Comparison of ENCODE assay signal across 23 cellular contexts in the genomic region with DNA sequence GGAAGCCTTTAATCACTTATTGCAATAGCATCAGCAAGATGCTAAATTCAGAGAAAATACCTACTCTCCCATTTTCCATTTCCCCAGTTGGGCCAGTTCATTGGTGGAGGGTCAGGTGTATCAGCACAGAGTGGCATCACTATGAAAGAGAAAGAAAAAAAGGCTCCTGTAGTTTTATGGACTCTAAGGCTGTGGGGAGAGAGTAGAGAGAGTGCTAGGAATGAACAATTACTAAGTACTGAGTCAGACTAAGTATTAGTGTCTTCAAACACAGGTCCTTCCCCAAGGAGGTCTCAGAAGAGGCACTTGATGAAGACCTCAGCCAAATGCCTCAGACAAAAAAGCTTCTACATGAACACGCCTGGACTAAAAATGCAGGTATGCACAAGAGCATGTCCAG.
A peak's percentile ranks its signal among the peaks of the same experiment; 100 is the strongest.
DNase-seq lines count a peak whose midpoint lies in the region; ATAC-seq and TF ChIP-seq lines count a peak whose summit lies in the region.
"Had no signal": no experiment of that assay in that cellular context is flagged by ENCODE, and none has a peak within 500 bp of the region (broad histone marks: within the 10 kb centered on the region; RNA-seq: fewer than 3 reads in every experiment).

No MANE protein-coding gene starts in this region.

- peak; percentile 12 for DNase-seq in HT1080 (ENCODE audit: low read depth)
- DNase-seq in RWPE2 (ENCODE audit: low spot score) = no peak
- DNase-seq in epithelial cell of esophagus (ENCODE audit: low read depth) = peak; percentile 1
- no peak for DNase-seq in NCI-H526 (lab: John Stamatoyannopoulos, UW)
- DNase-seq in NCI-H146 treated with DMSO at 0.1 percent for 48 hours (lab: John Stamatoyannopoulos, UW; ENCODE audit: unreplicated experiment) = no peak
- DNase-seq: 8988T; ACHN; BE2C; C1 segment of cervical spinal cord; CD4-positive, alpha-beta memory T cell; CD4-positive, CD25-positive, alpha-beta regulatory T cell; CD8-positive, alpha-beta memory T cell; COR-L47; DMS 273 treated with DMSO at 0.1 percent for 48 hours; DMS153; DMS53; DMS79; DND-41; EL; GF-D8 had no signal

- ATAC-seq in RWPE2 (ENCODE audit: low read depth) (peak; percentile 58; the same call in 2 of the 3 replicates), GM18505 (IDR thresholded peaks at IDR 0.05; ENCODE audit: unreplicated experiment) (no peak), GM21723 (IDR thresholded peaks at IDR 0.05; ENCODE audit: unreplicated experiment) (no peak)

- no peaks in the 10 kb centered on the region for H3K9me3 ChIP-seq in RWPE2 (ENCODE audit: severe bottlenecking)
- H3K9me3 ChIP-seq: BE2C, BLaER1 had no signal

- no peaks in the 10 kb centered on the region for H3K4me1 ChIP-seq in RWPE2 (ENCODE audit: insufficient read depth, poor library complexity, severe bottlenecking)
- H3K4me1 ChIP-seq: BE2C, BLaER1 had no signal

- TF ChIP-seq POLR2A in GM18505 (IDR thresholded peaks at IDR 0.05; ENCODE audit: borderline replicate concordance, extremely low read depth, insufficient read depth, insufficient read length) = no peak

- H3K4me3 ChIP-seq in RWPE2 (ENCODE audit: severe bottlenecking) (no peak overlapping the region), epithelial cell of esophagus (ENCODE audit: low read length) (no peak overlapping the region)
- H3K4me3 ChIP-seq: BLaER1 had no signal

- no peaks in the 10 kb centered on the region for H3K27me3 ChIP-seq in RWPE2 (ENCODE audit: insufficient read depth, poor library complexity, severe bottlenecking)
- H3K27me3 ChIP-seq: BE2C, BLaER1 had no signal

- no peak overlapping the region for H3K27ac ChIP-seq in RWPE2 (ENCODE audit: poor library complexity, severe bottlenecking)
- H3K27ac ChIP-seq: BLaER1 had no signal

- no peaks in the 10 kb centered on the region for H3K36me3 ChIP-seq in RWPE2 (ENCODE audit: low read depth)
- H3K36me3 ChIP-seq: BE2C, BLaER1 had no signal

- TF ChIP-seq CTCF in RWPE2 (IDR thresholded peaks at IDR 0.05; ENCODE audit: poor library complexity, severe bottlenecking) (no peak), epithelial cell of esophagus (IDR thresholded peaks at IDR 0.05; ENCODE audit: insufficient read depth, low read depth, low read length, missing control alignments) (no peak)

Comparison
In these comparisons a context has a peak if more than half of its experiments do, and no peak if none do; other contexts are left out.
1. DNase-seq: peak in HT1080 (single experiment) and epithelial cell of esophagus (single experiment); none in RWPE2 (single experiment), NCI-H526 (0 of 2) and NCI-H146 treated with DMSO at 0.1 percent for 48 hours (single experiment).